Comparison of ENCODE assay signal across 14 cellular contexts in the genomic region with DNA sequence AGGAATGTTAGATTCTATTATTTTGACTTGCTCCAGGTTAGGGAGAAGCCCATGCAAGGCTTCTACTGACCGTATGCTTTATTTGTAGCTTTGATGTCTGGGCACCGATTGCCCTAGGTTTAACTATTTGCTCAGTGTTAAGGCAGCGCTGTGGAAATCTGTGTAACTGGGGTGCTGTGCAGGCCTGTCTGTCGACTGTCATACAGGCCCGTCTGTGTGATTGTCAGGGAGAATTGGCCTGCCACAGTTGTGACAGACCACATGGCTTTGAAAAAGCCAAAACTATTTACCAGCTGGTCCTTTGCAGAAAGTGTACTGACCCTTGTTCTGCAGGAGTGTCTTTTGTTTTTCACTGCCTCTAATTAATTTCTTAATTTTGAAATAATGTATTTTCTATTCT.
DNase-seq lines count a peak whose midpoint lies in the region; TF ChIP-seq lines count a peak whose summit lies in the region.
"Had no signal": no experiment of that assay in that cellular context is flagged by ENCODE, and none has a peak within 500 bp of the region (broad histone marks: within the 10 kb centered on the region; RNA-seq: fewer than 3 reads in every experiment).

No MANE protein-coding gene starts in this region.

- peak overlapping the region; percentile 60 to 63 for H3K27ac ChIP-seq in prostate gland
- H3K27ac ChIP-seq: 22Rv1, BLaER1, GM23248 had no signal

- H3K4me3 Mint-ChIP-seq in brain (peak overlapping the region in 2 of 5 experiments; percentile 42), type B pancreatic cell (no peak overlapping the region)

- H3K36me3 Mint-ChIP-seq in brain (no peaks in the 10 kb centered on the region), type B pancreatic cell (no peaks in the 10 kb centered on the region)
- H3K36me3 Mint-ChIP-seq: CD4-positive, CD25-positive, alpha-beta regulatory T cell had no signal

- TF ChIP-seq CTCF in brain (conservative IDR thresholded peaks at IDR 0.05) (no peak), prostate gland (IDR thresholded peaks at IDR 0.05) (no peak), type B pancreatic cell (conservative IDR thresholded peaks at IDR 0.05) (no peak)

- H3K9me3 ChIP-seq in prostate gland = no peaks in the 10 kb centered on the region

- H3K27me3 Mint-ChIP-seq in brain (peaks cover 9% of the 10 kb centered on the region), type B pancreatic cell (peaks cover 12% of the 10 kb centered on the region)

- H3K4me3 ChIP-seq in prostate gland = no peak overlapping the region
- H3K4me3 ChIP-seq: BLaER1, GM23248 had no signal

- peaks cover 28% of the 10 kb centered on the region for H3K4me1 Mint-ChIP-seq in brain
- peaks cover 14% of the 10 kb centered on the region for H3K4me1 Mint-ChIP-seq in type B pancreatic cell (ENCODE audit: unreplicated experiment)

- WGBS in prostate gland = 43% methylated on average over 5 of the region's 5 CpGs

- no peaks in the 10 kb centered on the region for H3K27me3 ChIP-seq in prostate gland (replicated peaks; ENCODE audit: insufficient read depth)
- H3K27me3 ChIP-seq: BLaER1 had no signal

- no peaks in the 10 kb centered on the region for H3K36me3 ChIP-seq in prostate gland
- H3K36me3 ChIP-seq: BLaER1 had no signal

- DNase-seq in NCI-H1694 (lab: John Stamatoyannopoulos, UW) (peak; percentile 17), NCI-H1694 treated with DMSO at 0.1 percent for 48 hours (lab: John Stamatoyannopoulos, UW) (no peak), myocyte (ENCODE audit: low read depth) (peak; percentile 47), prostate gland (ENCODE audit: low spot score) (no peak), type B pancreatic cell (ENCODE audit: extremely low spot score, unreplicated experiment) (no peak), NCI-H2081 treated with DMSO at 0.1 percent for 48 hours (lab: John Stamatoyannopoulos, UW) (no peak), NCI-H146 (lab: John Stamatoyannopoulos, UW) (no peak)
- DNase-seq: Calu3; CD4-positive, CD25-positive, alpha-beta regulatory T cell; DMS 273 treated with DMSO at 0.1 percent for 48 hours; GM23248 had no signal

- TF ChIP-seq POLR2A in prostate gland (IDR thresholded peaks at IDR 0.05) = no peak

- H3K9me3 Mint-ChIP-seq in brain (peaks cover 0 to 16% (median 0%) of the 10 kb centered on the region in 5 experiments), type B pancreatic cell (no peaks in the 10 kb centered on the region)

- peaks cover 23% of the 10 kb centered on the region for H3K4me1 ChIP-seq in prostate gland (replicated peaks)

- intact Hi-C loops in prostate gland (cut with DNase I) = no loop called here

- H3K27ac Mint-ChIP-seq in brain (peak overlapping the region in 4 of 5 experiments; percentile 74 to 89 (median 84)), type B pancreatic cell (no peak overlapping the region)
- H3K27ac Mint-ChIP-seq: CD4-positive, CD25-positive, alpha-beta regulatory T cell had no signal

Comparison
In these comparisons a context has a peak if more than half of its experiments do, and no peak if none do; other contexts are left out.
1. DNase-seq: peak in NCI-H1694 (single experiment) and myocyte (single experiment); none in NCI-H1694 treated with DMSO at 0.1 percent for 48 hours (single experiment), prostate gland (single experiment), type B pancreatic cell (single experiment), NCI-H2081 treated with DMSO at 0.1 percent for 48 hours (single experiment) and NCI-H146 (single experiment).